Comparison of ENCODE assay signal across 8 cellular contexts in the genomic region with DNA sequence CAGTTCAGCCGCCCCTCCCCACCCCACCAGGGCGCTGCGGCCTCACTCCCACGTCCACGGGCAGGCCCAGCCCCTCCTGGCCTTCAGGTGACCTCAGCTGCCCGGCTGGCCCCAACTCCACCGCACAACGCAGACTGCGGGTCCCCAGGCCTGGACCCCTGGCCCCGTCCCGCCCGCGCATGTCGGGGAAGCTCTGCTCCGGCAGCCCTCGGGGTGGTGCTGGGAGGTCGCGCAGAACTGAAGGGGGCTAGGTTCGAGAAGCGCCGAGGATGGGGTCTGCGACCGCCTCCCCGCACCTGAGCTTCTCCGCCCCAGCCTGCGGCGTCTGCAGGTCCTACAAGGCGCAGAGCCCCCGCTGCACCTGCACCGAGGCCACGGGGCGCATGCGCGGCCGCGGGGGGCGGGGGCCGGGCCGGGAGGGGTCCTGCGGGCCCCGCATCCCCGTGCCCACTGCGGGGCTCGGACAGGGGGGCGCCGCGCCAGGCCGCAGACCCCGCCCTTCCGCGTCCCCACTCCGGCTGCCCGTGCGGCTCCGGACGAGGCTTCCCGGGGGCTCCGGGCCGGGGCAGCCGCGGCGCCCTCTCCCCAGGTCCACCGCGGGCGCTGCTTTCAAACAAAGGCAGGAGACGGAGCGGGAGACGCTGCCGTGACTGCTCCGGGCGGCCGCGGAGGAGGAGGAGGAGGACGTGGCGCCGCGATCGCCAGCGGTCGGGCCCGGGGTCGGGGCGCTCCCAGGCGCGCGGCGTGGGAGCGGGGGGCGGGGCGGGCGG. TPM values are rescaled to one million over a fixed set of nuclear protein-coding genes. Genes with fewer than 3 reads are reported as not detected.
DNase-seq lines count a peak whose midpoint lies in the region; ATAC-seq and TF ChIP-seq lines count a peak whose summit lies in the region.

No MANE protein-coding gene starts in this region.

- no peak for TF ChIP-seq POLR2A in right lobe of liver (IDR thresholded peaks at IDR 0.05)

- no peaks in the 10 kb centered on the region for H3K9me3 Mint-ChIP-seq in activated naive CD4-positive, alpha-beta T cell treated with anti-CD3 and anti-CD28 coated beads, Interleukin-2, amount 50 U/mL, for 72 hours
- H3K9me3 Mint-ChIP-seq in type B pancreatic cell = no peaks in the 10 kb centered on the region

- TF ChIP-seq CTCF in right lobe of liver (IDR thresholded peaks at IDR 0.05) (no peak), type B pancreatic cell (conservative IDR thresholded peaks at IDR 0.05) (no peak)

- 0% methylated on average over 4 of the region's 91 CpGs for WGBS in right lobe of liver (ENCODE audit: insufficient coverage, low coverage, low lambda C conversion rate, missing lambda C conversion rate)

- peak; percentile 43 to 48 for ATAC-seq in activated naive CD4-positive, alpha-beta T cell treated with anti-CD3 and anti-CD28 coated beads, Interleukin-2, amount 50 U/mL, for 72 hours
- ATAC-seq in right lobe of liver = no peak
- no peak for ATAC-seq in HG03432 (IDR thresholded peaks at IDR 0.05; ENCODE audit: unreplicated experiment)

- no peak overlapping the region for H3K27ac Mint-ChIP-seq in activated naive CD4-positive, alpha-beta T cell treated with anti-CD3 and anti-CD28 coated beads, Interleukin-2, amount 50 U/mL, for 72 hours
- H3K27ac Mint-ChIP-seq in type B pancreatic cell = no peak overlapping the region

- H3K27ac ChIP-seq in angular gyrus (ENCODE audit: low read depth, low read length) (peak overlapping the region; percentile 86), right lobe of liver (no peak overlapping the region)

- H3K9me3 ChIP-seq in right lobe of liver = no peaks in the 10 kb centered on the region

- peaks cover 32% of the 10 kb centered on the region for H3K27me3 Mint-ChIP-seq in type B pancreatic cell

- H3K4me3 ChIP-seq in right lobe of liver = peak overlapping the region in 1 of 3 donors; percentile 19

- peaks cover 0 to 10% of the 10 kb centered on the region in 2 donors for H3K27me3 ChIP-seq in right lobe of liver

- no peaks in the 10 kb centered on the region for H3K36me3 Mint-ChIP-seq in activated naive CD4-positive, alpha-beta T cell treated with anti-CD3 and anti-CD28 coated beads, Interleukin-2, amount 50 U/mL, for 72 hours
- H3K36me3 Mint-ChIP-seq in type B pancreatic cell = no peaks in the 10 kb centered on the region

- H3K4me1 Mint-ChIP-seq in type B pancreatic cell (ENCODE audit: unreplicated experiment) = no peaks in the 10 kb centered on the region

- H3K36me3 ChIP-seq in right lobe of liver = no peaks in the 10 kb centered on the region

- peak overlapping the region; percentile 25 for H3K4me3 Mint-ChIP-seq in type B pancreatic cell

- no peaks in the 10 kb centered on the region for H3K4me1 ChIP-seq in right lobe of liver

- intact Hi-C loops in right lobe of liver (cut with DNase I) = no loop called here

- DNase-seq in activated naive CD4-positive, alpha-beta T cell treated with anti-CD3 and anti-CD28 coated beads, Interleukin-2, amount 50 U/mL, for 72 hours (ENCODE audit: low spot score in 2 of 2) = no peak
- no peak for DNase-seq in activated naive CD4-positive, alpha-beta T cell (lab: John Stamatoyannopoulos, UW)
- DNase-seq in right lobe of liver (peak in 2 of 3 donors; percentile 21 to 48), type B pancreatic cell (ENCODE audit: extremely low spot score, unreplicated experiment) (no peak), ureter (ENCODE audit: low spot score) (no peak)
- DNase-seq in stimulated activated CD4-positive, alpha-beta T cell treated with anti-CD3 and anti-CD28 coated beads, Interleukin-2, amount 100 ng/mL, for 48 hours = no peak

RNA-seq across cellular contexts. Expression of a gene that starts 0.7 kb away (rescaled TPM):
- total RNA-seq in activated naive CD4-positive, alpha-beta T cell treated with anti-CD3 and anti-CD28 coated beads, Interleukin-2, amount 50 U/mL, for 72 hours = under 1 TPM in 1 of 2 donors, not detected in 1; 0.99 TPM
- total RNA-seq in right lobe of liver = under 1 TPM in 2 of 6 experiments, not detected in 4; 0.02 to 0.05 TPM
- total RNA-seq in type B pancreatic cell (ENCODE audit: low replicate concordance) = 9.6 and 14.9 TPM in 2 replicates
- 0.16 TPM for total RNA-seq in ureter

RNA-seq across cellular contexts. Expression of a gene that starts 49.7 kb away (rescaled TPM):
- total RNA-seq in activated naive CD4-positive, alpha-beta T cell treated with anti-CD3 and anti-CD28 coated beads, Interleukin-2, amount 50 U/mL, for 72 hours = 10 to 100 TPM; 44.8 to 53.8 TPM
- total RNA-seq in right lobe of liver (10 to 100 TPM in 2 of 6 experiments, 1 to 10 TPM in 4; 6.6 to 14.7 (median 8.7) TPM), type B pancreatic cell (ENCODE audit: low replicate concordance) (42.2 and 44.8 TPM in 2 replicates), ureter (50.7 TPM)

Comparison
In these comparisons a context has a peak if more than half of its experiments do, and no peak if none do; other contexts are left out.
1. ATAC-seq: peak in activated naive CD4-positive, alpha-beta T cell treated with anti-CD3 and anti-CD28 coated beads, Interleukin-2, amount 50 U/mL, for 72 hours (2 of 2); none in right lobe of liver (0 of 4) and HG03432 (single experiment).
2. DNase-seq: peak in right lobe of liver (2 of 3); none in activated naive CD4-positive, alpha-beta T cell treated with anti-CD3 and anti-CD28 coated beads, Interleukin-2, amount 50 U/mL, for 72 hours (0 of 2), activated naive CD4-positive, alpha-beta T cell (0 of 4), type B pancreatic cell (single experiment), ureter (single experiment) and stimulated activated CD4-positive, alpha-beta T cell treated with anti-CD3 and anti-CD28 coated beads, Interleukin-2, amount 100 ng/mL, for 48 hours (0 of 2).